Comparison of ENCODE assay signal across 21 cellular contexts in genomic region chr4:7627251-7628250, GRCh38.
"Had no signal": no experiment of that assay in that cellular context is flagged by ENCODE, and none has a peak within 500 bp of the region (broad histone marks: within the 10 kb centered on the region; RNA-seq: fewer than 3 reads in every experiment).

No MANE protein-coding gene starts in this region.

- H3K27ac ChIP-seq: left ventricle myocardium inferior, parathyroid adenoma, right atrium auricular region, right lobe of liver, skin epidermis, upper lobe of left lung, vagina had no signal

- DNase-seq: head of caudate nucleus; hypothalamus; immature natural killer cell; left ventricle myocardium inferior; mesendoderm; naive thymus-derived CD4-positive, alpha-beta T cell; right lobe of liver; stimulated activated CD4-positive, alpha-beta T cell treated with anti-CD3 and anti-CD28 coated beads, Interleukin-12 subunit alpha, Interleukin-12 subunit beta, amount 100 ng/mL, for 4 hours; stimulated activated CD4-positive, alpha-beta T cell treated with anti-CD3 and anti-CD28 coated beads, Interleukin-15, amount 100 ng/mL, for 24 hours; stimulated activated CD4-positive, alpha-beta T cell treated with anti-CD3 and anti-CD28 coated beads, Interleukin-2, amount 100 ng/mL, for 24 hours; stimulated activated CD4-positive, alpha-beta T cell treated with anti-CD3 and anti-CD28 coated beads, Interleukin-4, amount 100 ng/mL, for 24 hours; stimulated activated naive CD4-positive, alpha-beta T cell treated with Interleukin-2 at 50 U/mL for 16 hours; stimulated activated naive CD8-positive, alpha-beta T cell treated with anti-CD3 and anti-CD28 coated beads, Interleukin-15, amount 100 ng/mL, for 72 hours; substantia nigra; upper lobe of left lung had no signal

- H3K4me3 ChIP-seq: left ventricle myocardium inferior, lung, right atrium auricular region, right lobe of liver, skin epidermis, tibial nerve, upper lobe of left lung, vagina had no signal

- H3K4me1 ChIP-seq: parathyroid adenoma, right lobe of liver, upper lobe of left lung had no signal

- H3K9me3 ChIP-seq: left ventricle myocardium inferior, right atrium auricular region, right lobe of liver, upper lobe of left lung, vagina had no signal

- H3K27me3 ChIP-seq: right atrium auricular region, right lobe of liver, tibial nerve, vagina had no signal

- H2AFZ ChIP-seq: parathyroid adenoma had no signal

- H3K79me2 ChIP-seq: parathyroid adenoma had no signal

- H3K36me3 ChIP-seq: left ventricle myocardium inferior, right atrium auricular region, right lobe of liver, tibial nerve, upper lobe of left lung, vagina had no signal

- H3K9ac ChIP-seq: parathyroid adenoma had no signal
